ENCODE assay signal across 8 cellular contexts in genomic region chr21:21163904-21164303, GRCh38.
A peak's percentile ranks its signal among the peaks of the same experiment; 100 is the strongest.
DNase-seq lines count a peak whose midpoint lies in the region; ATAC-seq and TF ChIP-seq lines count a peak whose summit lies in the region.

No MANE protein-coding gene starts in this region.

- no peaks in the 10 kb centered on the region for H3K4me1 Mint-ChIP-seq in activated CD8-positive, alpha-beta T cell treated with anti-CD3 and anti-CD28 coated beads, Interleukin-2, amount 10 ng/mL, durations not matched to agents 7 days and 5 days (ENCODE audit: low read depth)
- peaks cover 23% of the 10 kb centered on the region for H3K4me1 Mint-ChIP-seq in osteocyte (ENCODE audit: unreplicated experiment)

- POLR2A ChIA-PET in activated CD8-positive, alpha-beta T cell treated with anti-CD3 and anti-CD28 coated beads, Interleukin-2, amount 10 ng/mL, durations not matched to agents 7 days and 5 days (lab: Charles Lee): no interaction called here

- H3K9me3 Mint-ChIP-seq in activated CD8-positive, alpha-beta T cell treated with anti-CD3 and anti-CD28 coated beads, Interleukin-2, amount 10 ng/mL, durations not matched to agents 7 days and 5 days (ENCODE audit: insufficient read depth): no peaks in the 10 kb centered on the region
- H3K9me3 Mint-ChIP-seq in osteocyte (ENCODE audit: unreplicated experiment): peaks cover 14% of the 10 kb centered on the region

- H3K27ac ChIP-seq in foreskin keratinocyte: no peak overlapping the region

- no peaks in the 10 kb centered on the region for H3K4me1 ChIP-seq in foreskin keratinocyte

- no peak overlapping the region for H3K27ac Mint-ChIP-seq in activated CD8-positive, alpha-beta T cell treated with anti-CD3 and anti-CD28 coated beads, Interleukin-2, amount 10 ng/mL, durations not matched to agents 7 days and 5 days
- H3K27ac Mint-ChIP-seq in osteocyte (ENCODE audit: unreplicated experiment): no peak overlapping the region

- CTCF ChIA-PET in activated CD8-positive, alpha-beta T cell treated with anti-CD3 and anti-CD28 coated beads, Interleukin-2, amount 10 ng/mL, durations not matched to agents 7 days and 5 days (lab: Charles Lee): no interaction called here

- no peaks in the 10 kb centered on the region for H3K36me3 Mint-ChIP-seq in activated CD8-positive, alpha-beta T cell treated with anti-CD3 and anti-CD28 coated beads, Interleukin-2, amount 10 ng/mL, durations not matched to agents 7 days and 5 days (ENCODE audit: low read depth)
- peaks cover 14% of the 10 kb centered on the region for H3K36me3 Mint-ChIP-seq in osteocyte (ENCODE audit: unreplicated experiment)

- TF ChIP-seq CTCF in foreskin keratinocyte (conservative IDR thresholded peaks at IDR 0.05) (peak; percentile 67), osteocyte (IDR thresholded peaks at IDR 0.05) (peak; percentile 73)

- ATAC-seq in HG03565 (IDR thresholded peaks at IDR 0.05; ENCODE audit: unreplicated experiment) (peak; percentile 80), foreskin keratinocyte (peak; percentile 37), HG03469 (IDR thresholded peaks at IDR 0.05; ENCODE audit: unreplicated experiment) (no peak)
- ATAC-seq in activated CD8-positive, alpha-beta T cell treated with anti-CD3 and anti-CD28 coated beads, Interleukin-2, amount 10 ng/mL, durations not matched to agents 7 days and 5 days: peak; percentile 60

- H3K27me3 ChIP-seq in foreskin keratinocyte: no peaks in the 10 kb centered on the region

- peak; percentile 60 for DNase-seq in SIG-M5 treated with dmso at 0.1 percent for 504 hours (lab: John Stamatoyannopoulos, UW; ENCODE audit: unreplicated experiment)
- no peak for DNase-seq in SIG-M5 (lab: John Stamatoyannopoulos, UW)
- DNase-seq in NCI-H774 (lab: John Stamatoyannopoulos, UW): peak; percentile 42
- DNase-seq in activated CD8-positive, alpha-beta T cell treated with anti-CD3 and anti-CD28 coated beads, Interleukin-2, amount 10 ng/mL, durations not matched to agents 7 days and 5 days: peak; percentile 65
- peak in 1 of 2 donors; percentile 20 for DNase-seq in foreskin keratinocyte
- DNase-seq in osteocyte (ENCODE audit: extremely low spot score, unreplicated experiment): no peak

- peaks cover 5% of the 10 kb centered on the region for H3K27me3 Mint-ChIP-seq in activated CD8-positive, alpha-beta T cell treated with anti-CD3 and anti-CD28 coated beads, Interleukin-2, amount 10 ng/mL, durations not matched to agents 7 days and 5 days (ENCODE audit: low read depth)
- H3K27me3 Mint-ChIP-seq in osteocyte (ENCODE audit: unreplicated experiment): no peaks in the 10 kb centered on the region

- H3K4me3 Mint-ChIP-seq in activated CD8-positive, alpha-beta T cell treated with anti-CD3 and anti-CD28 coated beads, Interleukin-2, amount 10 ng/mL, durations not matched to agents 7 days and 5 days: no peak overlapping the region
- H3K4me3 Mint-ChIP-seq in osteocyte (ENCODE audit: unreplicated experiment): no peak overlapping the region

Comparison
In these comparisons a context has a peak if more than half of its experiments do, and no peak if none do; other contexts are left out.
1. DNase-seq: peak in SIG-M5 treated with dmso at 0.1 percent for 504 hours (single experiment), NCI-H774 (single experiment) and activated CD8-positive, alpha-beta T cell treated with anti-CD3 and anti-CD28 coated beads, Interleukin-2, amount 10 ng/mL, durations not matched to agents 7 days and 5 days (single experiment); none in SIG-M5 (single experiment) and osteocyte (single experiment).